Comparison of ENCODE assay signal across 14 cellular contexts in genomic region chr18:37533647-37534565, GRCh38. TPM values are rescaled to one million over a fixed set of nuclear protein-coding genes. Genes with fewer than 3 reads are reported as not detected.
DNase-seq lines count a peak whose midpoint lies in the region; ATAC-seq and TF ChIP-seq lines count a peak whose summit lies in the region.
"Had no signal": no experiment of that assay in that cellular context is flagged by ENCODE, and none has a peak within 500 bp of the region (broad histone marks: within the 10 kb centered on the region; RNA-seq: fewer than 3 reads in every experiment).

No MANE protein-coding gene starts in this region.

- H3K9me3 ChIP-seq in cardiac muscle cell (ENCODE audit: low read depth), result no peaks in the 10 kb centered on the region
- H3K9me3 ChIP-seq in right atrium auricular region, result no peaks in the 10 kb centered on the region
- no peaks in the 10 kb centered on the region for H3K9me3 ChIP-seq in Panc1 (ENCODE audit: control insufficient read depth, insufficient read depth, low read depth, low read length)
- no peaks in the 10 kb centered on the region for H3K9me3 ChIP-seq in suprapubic skin

- POLR2A ChIA-PET in Panc1 (lab: Charles Lee), result no interaction called here

- no peak for TF ChIP-seq EP300 in suprapubic skin (IDR thresholded peaks at IDR 0.05)

- ATAC-seq in Panc1, result no peak
- ATAC-seq: activated CD8-positive, alpha-beta memory T cell treated with anti-CD3 and anti-CD28 coated beads, Interleukin-2, amount 10 ng/mL, durations not matched to agents 7 days and 5 days; right cardiac atrium; stimulated activated memory B cell treated with anti-CD40 and anti-IgM and Interleukin-4, amounts not matched to agents 10 μg/mL and 1 μg/mL and 100 μg/mL, for 72 hours had no signal

- no peaks in the 10 kb centered on the region for H3K36me3 Mint-ChIP-seq in type B pancreatic cell
- H3K36me3 Mint-ChIP-seq: activated CD8-positive, alpha-beta memory T cell treated with anti-CD3 and anti-CD28 coated beads, Interleukin-2, amount 10 ng/mL, durations not matched to agents 7 days and 5 days; stimulated activated memory B cell treated with anti-CD40 and anti-IgM and Interleukin-4, amounts not matched to agents 10 μg/mL and 1 μg/mL and 100 μg/mL, for 72 hours had no signal

- peak; percentile 27 for TF ChIP-seq CTCF in cardiac muscle cell (IDR thresholded peaks at IDR 0.05; ENCODE audit: low read depth, low read length)
- no peak for TF ChIP-seq CTCF in right atrium auricular region (IDR thresholded peaks at IDR 0.05)
- peak; percentile 25; the same call in 1 of the 2 replicates for TF ChIP-seq CTCF in Panc1 (IDR thresholded peaks at IDR 0.05)
- TF ChIP-seq CTCF in fibroblast of pulmonary artery (IDR thresholded peaks at IDR 0.05; ENCODE audit: low read length, missing control alignments), result peak; percentile 41
- peak; percentile 58 for TF ChIP-seq CTCF in type B pancreatic cell (conservative IDR thresholded peaks at IDR 0.05)
- no peak for TF ChIP-seq CTCF in suprapubic skin (IDR thresholded peaks at IDR 0.05)

- H3K27me3 ChIP-seq in cardiac muscle cell, result peaks cover 32% of the 10 kb centered on the region
- H3K27me3 ChIP-seq in right atrium auricular region, result peaks cover 0 to 5% of the 10 kb centered on the region in 2 donors
- peaks cover 3% of the 10 kb centered on the region; the same call in 1 of the 2 replicates for H3K27me3 ChIP-seq in Panc1 (ENCODE audit: control insufficient read depth, insufficient read depth, low read length)
- H3K27me3 ChIP-seq in suprapubic skin, result peaks cover 61% of the 10 kb centered on the region

- H3K27ac Mint-ChIP-seq in type B pancreatic cell, result no peak overlapping the region
- H3K27ac Mint-ChIP-seq: activated CD8-positive, alpha-beta memory T cell treated with anti-CD3 and anti-CD28 coated beads, Interleukin-2, amount 10 ng/mL, durations not matched to agents 7 days and 5 days; stimulated activated memory B cell treated with anti-CD40 and anti-IgM and Interleukin-4, amounts not matched to agents 10 μg/mL and 1 μg/mL and 100 μg/mL, for 72 hours had no signal

- H3K4me1 ChIP-seq in cardiac muscle cell (ENCODE audit: low read depth) (peaks cover 3% of the 10 kb centered on the region), right atrium auricular region (peaks cover 0 to 2% of the 10 kb centered on the region in 2 donors), Panc1 (ENCODE audit: control insufficient read depth, insufficient read depth, low read length) (no peaks in the 10 kb centered on the region), suprapubic skin (peaks cover 7% of the 10 kb centered on the region)

- H3K36me3 ChIP-seq in cardiac muscle cell (no peaks in the 10 kb centered on the region), right atrium auricular region (no peaks in the 10 kb centered on the region), Panc1 (ENCODE audit: control insufficient read depth, insufficient read depth, low read length) (no peaks in the 10 kb centered on the region), suprapubic skin (no peaks in the 10 kb centered on the region)

- in situ Hi-C loops in Panc1 (cut with HindIII; ENCODE audit: low pct_unique_long_range_greater_than_20kb, low sequenced_read_pairs), result no loop called here

- H3K9me3 Mint-ChIP-seq in type B pancreatic cell, result no peaks in the 10 kb centered on the region
- H3K9me3 Mint-ChIP-seq: stimulated activated memory B cell treated with anti-CD40 and anti-IgM and Interleukin-4, amounts not matched to agents 10 μg/mL and 1 μg/mL and 100 μg/mL, for 72 hours had no signal

- intact Hi-C loops in Panc1 (cut with micrococcal nuclease; ENCODE audit: unreplicated experiment), result no loop called here

- H3K4me1 Mint-ChIP-seq in type B pancreatic cell (ENCODE audit: unreplicated experiment), result peaks cover 32% of the 10 kb centered on the region
- H3K4me1 Mint-ChIP-seq: activated CD8-positive, alpha-beta memory T cell treated with anti-CD3 and anti-CD28 coated beads, Interleukin-2, amount 10 ng/mL, durations not matched to agents 7 days and 5 days had no signal

- H3K27ac ChIP-seq in cardiac muscle cell (no peak overlapping the region), right atrium auricular region (no peak overlapping the region), Panc1 (ENCODE audit: low read length) (no peak overlapping the region), suprapubic skin (no peak overlapping the region)

- CTCF ChIA-PET in Panc1 (lab: Charles Lee), result interaction anchor here (0.6 kb wide), 1 partner anchor 141 kb away, joined by 3 read pairs; no protein-coding TSS in a partner anchor

- no peak overlapping the region for H3K4me3 Mint-ChIP-seq in type B pancreatic cell
- H3K4me3 Mint-ChIP-seq: activated CD8-positive, alpha-beta memory T cell treated with anti-CD3 and anti-CD28 coated beads, Interleukin-2, amount 10 ng/mL, durations not matched to agents 7 days and 5 days; stimulated activated memory B cell treated with anti-CD40 and anti-IgM and Interleukin-4, amounts not matched to agents 10 μg/mL and 1 μg/mL and 100 μg/mL, for 72 hours had no signal

- no TSS peak for BruUV-seq in Panc1 (replicated peaks; lab: Mats Ljungman, UMichigan)

- H3K27me3 Mint-ChIP-seq in type B pancreatic cell, result peaks cover 42% of the 10 kb centered on the region

- 77% methylated on average over 16 of the region's 22 CpGs for WGBS in suprapubic skin

- no peak for TF ChIP-seq POLR2A in suprapubic skin (IDR thresholded peaks at IDR 0.05)

- DNase-seq in cardiac muscle cell (ENCODE audit: low read depth in 1 of 2, low spot score in 1 of 2) (no peak), right atrium auricular region (ENCODE audit: low spot score) (no peak), Panc1 (ENCODE audit: low read depth, low spot score) (no peak), fibroblast of pulmonary artery (ENCODE audit: low read depth) (no peak), type B pancreatic cell (ENCODE audit: extremely low spot score, unreplicated experiment) (no peak), cortex of kidney (lab: John Stamatoyannopoulos, UW) (no peak), suprapubic skin (ENCODE audit: low spot score in 2 of 2) (no peak), DMS153 (lab: John Stamatoyannopoulos, UW) (no peak)
- DNase-seq: activated CD8-positive, alpha-beta memory T cell treated with anti-CD3 and anti-CD28 coated beads, Interleukin-2, amount 10 ng/mL, durations not matched to agents 7 days and 5 days; NCI-H1092 treated with DMSO at 0.1 percent for 48 hours; right cardiac atrium; stimulated activated CD4-positive, alpha-beta T cell treated with anti-CD3 and anti-CD28 coated beads, Interleukin-4, amount 100 ng/mL, for 1 hour had no signal

- H3K4me3 ChIP-seq in cardiac muscle cell (no peak overlapping the region), right atrium auricular region (no peak overlapping the region), Panc1 (ENCODE audit: low read depth in 2 of 2, low read length in 2 of 2) (no peak overlapping the region), fibroblast of pulmonary artery (replicated peaks; ENCODE audit: low read depth, low read length) (no peak overlapping the region), suprapubic skin (no peak overlapping the region)

RNA-seq across cellular contexts. Expression of gene CELF4, which starts 31.7 kb away (rescaled TPM):
- total RNA-seq in cardiac muscle cell (0.35 and 1.6 TPM in 2 replicates), right atrium auricular region (1 to 10 TPM in 1 of 2 donors, under 1 TPM in 1; 0.22 to 3.9 TPM), Panc1 (2021; ENCODE audit: unreplicated experiment) (not detected), type B pancreatic cell (ENCODE audit: low replicate concordance) (8.4 and 9.2 TPM in 2 replicates), suprapubic skin (not detected)
- polyA plus RNA-seq in cardiac muscle cell, result 2.1 and 4.3 TPM in 2 replicates
- 0.11 TPM for polyA plus RNA-seq in Panc1 (2012; ENCODE audit: insufficient read length)
- total RNA-seq: activated CD8-positive, alpha-beta memory T cell treated with anti-CD3 and anti-CD28 coated beads, Interleukin-2, amount 10 ng/mL, durations not matched to agents 7 days and 5 days; HT1080 had no signal

Comparison
In these comparisons a context has a peak if more than half of its experiments do, and no peak if none do; other contexts are left out.
1. CTCF ChIP-seq: peak in cardiac muscle cell (single experiment), Panc1 (single experiment), fibroblast of pulmonary artery (single experiment) and type B pancreatic cell (single experiment); none in right atrium auricular region (0 of 2) and suprapubic skin (0 of 2).